17 cellular contexts compared by ENCODE assay signal in genomic region chr5:113523168-113523567, GRCh38.
"Had no signal": no experiment of that assay in that cellular context is flagged by ENCODE, and none has a peak within 500 bp of the region (broad histone marks: within the 10 kb centered on the region; RNA-seq: fewer than 3 reads in every experiment).

No MANE protein-coding gene starts in this region.

- H3K4me3 ChIP-seq: adrenal gland, gastrocnemius medialis, left lung, psoas muscle, right lobe of liver, tibial nerve had no signal

- ATAC-seq: gastrocnemius medialis; left lung; psoas muscle; right lobe of liver; stimulated activated effector memory CD8-positive, alpha-beta T cell treated with anti-CD3 and anti-CD28 coated beads, Interleukin-12 subunit alpha, Interleukin-12 subunit beta, amount 100 ng/mL, for 72 hours had no signal

- H3K9me3 ChIP-seq: adrenal gland, gastrocnemius medialis, left lung, psoas muscle, right lobe of liver, tibial nerve had no signal

- H3K27ac Mint-ChIP-seq: nephron progenitor cell; stimulated activated effector memory CD8-positive, alpha-beta T cell treated with anti-CD3 and anti-CD28 coated beads, Interleukin-12 subunit alpha, Interleukin-12 subunit beta, amount 100 ng/mL, for 72 hours had no signal

- H3K27ac ChIP-seq: adrenal gland, epithelial cell of prostate, gastrocnemius medialis, left lung, psoas muscle, right lobe of liver, tibial nerve had no signal

- DNase-seq: activated CD4-positive, alpha-beta T cell treated with anti-CD3 and anti-CD28 coated beads for 48 hours; activated CD8-positive, alpha-beta memory T cell treated with anti-CD3 and anti-CD28 coated beads for 24 hours; activated gamma-delta T cell treated with Interleukin-2 at 50 U/mL for 16 hours; activated T-cell treated with anti-CD3 and anti-CD28 coated beads, Interleukin-2, amount 50 U/mL, for 1 hour; adrenal gland; caudate nucleus; cortex of kidney; effector CD8-positive, alpha-beta T cell; gastrocnemius medialis; left lung; mesenchymal stem cell; nephron progenitor cell; psoas muscle; right lobe of liver had no signal

- H3K4me3 Mint-ChIP-seq: nephron progenitor cell; stimulated activated effector memory CD8-positive, alpha-beta T cell treated with anti-CD3 and anti-CD28 coated beads, Interleukin-12 subunit alpha, Interleukin-12 subunit beta, amount 100 ng/mL, for 72 hours had no signal

- H3K36me3 ChIP-seq: adrenal gland, right lobe of liver had no signal

- H3K9me3 Mint-ChIP-seq: nephron progenitor cell; stimulated activated effector memory CD8-positive, alpha-beta T cell treated with anti-CD3 and anti-CD28 coated beads, Interleukin-12 subunit alpha, Interleukin-12 subunit beta, amount 100 ng/mL, for 72 hours had no signal

- H3K4me1 Mint-ChIP-seq: nephron progenitor cell had no signal

- H3K27me3 ChIP-seq: adrenal gland, gastrocnemius medialis, left lung, right lobe of liver, tibial nerve had no signal
